Comparison of ENCODE assay signal across 1 cellular context in the genomic region with DNA sequence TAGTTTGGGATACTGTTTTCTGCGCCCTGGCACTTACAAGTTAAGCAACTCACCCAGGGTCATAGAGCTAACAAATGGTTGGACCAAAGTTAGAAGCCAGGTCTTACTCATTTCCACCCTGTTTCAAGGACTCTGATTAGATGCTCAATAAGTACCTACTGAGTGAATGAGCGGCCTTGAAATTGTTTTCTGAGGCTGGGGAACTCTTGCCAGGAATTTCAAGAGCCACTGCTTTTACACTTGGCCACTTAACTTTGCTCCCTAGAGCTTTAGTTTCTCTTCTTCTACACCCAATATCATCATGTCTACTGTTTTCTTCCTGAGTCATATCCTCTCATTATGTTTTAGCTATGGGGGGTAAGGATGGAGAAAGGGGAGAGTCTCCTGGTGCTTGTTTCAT.
TF ChIP-seq lines count a peak whose summit lies in the region.

No MANE protein-coding gene starts in this region.

TF ChIP-seq in IMR-90, 13 proteins besides CTCF, POLR2A, EP300 and RAD21:
- 0 out of 2 replicates have a peak, but pooled peaks have one; percentile 11 for TF ChIP-seq CEBPB (IDR thresholded peaks at IDR 0.05; ENCODE audit: low read depth, low read length)
- no peak for TF ChIP-seq BHLHE40 (IDR thresholded peaks at IDR 0.05; ENCODE audit: low read depth, low read length)
